1 cellular context compared by ENCODE assay signal in the genomic region with DNA sequence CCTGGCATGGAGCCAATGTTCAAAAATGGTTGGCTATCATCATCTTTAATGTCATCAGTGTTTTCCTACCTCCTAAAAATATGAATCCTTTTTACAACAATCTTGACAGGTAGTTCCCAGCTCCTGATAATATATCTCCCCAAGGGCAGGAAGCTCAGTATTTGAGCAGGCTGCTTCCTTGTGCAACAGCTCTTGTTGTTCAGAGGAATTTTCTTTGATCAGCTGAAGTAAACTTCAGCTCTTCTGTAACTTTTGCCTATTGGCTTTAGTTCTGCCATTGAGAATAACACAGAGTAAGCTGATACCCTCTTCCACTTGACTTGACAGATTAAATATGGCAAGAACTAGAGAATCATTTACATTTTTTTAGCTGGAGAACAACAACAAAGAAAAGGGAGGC.
TF ChIP-seq lines count a peak whose summit lies in the region.

No MANE protein-coding gene starts in this region.

TF ChIP-seq in HepG2, 621 proteins besides CTCF, POLR2A, EP300 and RAD21 (continued from another document):
- TF ChIP-seq, protein P1, sequence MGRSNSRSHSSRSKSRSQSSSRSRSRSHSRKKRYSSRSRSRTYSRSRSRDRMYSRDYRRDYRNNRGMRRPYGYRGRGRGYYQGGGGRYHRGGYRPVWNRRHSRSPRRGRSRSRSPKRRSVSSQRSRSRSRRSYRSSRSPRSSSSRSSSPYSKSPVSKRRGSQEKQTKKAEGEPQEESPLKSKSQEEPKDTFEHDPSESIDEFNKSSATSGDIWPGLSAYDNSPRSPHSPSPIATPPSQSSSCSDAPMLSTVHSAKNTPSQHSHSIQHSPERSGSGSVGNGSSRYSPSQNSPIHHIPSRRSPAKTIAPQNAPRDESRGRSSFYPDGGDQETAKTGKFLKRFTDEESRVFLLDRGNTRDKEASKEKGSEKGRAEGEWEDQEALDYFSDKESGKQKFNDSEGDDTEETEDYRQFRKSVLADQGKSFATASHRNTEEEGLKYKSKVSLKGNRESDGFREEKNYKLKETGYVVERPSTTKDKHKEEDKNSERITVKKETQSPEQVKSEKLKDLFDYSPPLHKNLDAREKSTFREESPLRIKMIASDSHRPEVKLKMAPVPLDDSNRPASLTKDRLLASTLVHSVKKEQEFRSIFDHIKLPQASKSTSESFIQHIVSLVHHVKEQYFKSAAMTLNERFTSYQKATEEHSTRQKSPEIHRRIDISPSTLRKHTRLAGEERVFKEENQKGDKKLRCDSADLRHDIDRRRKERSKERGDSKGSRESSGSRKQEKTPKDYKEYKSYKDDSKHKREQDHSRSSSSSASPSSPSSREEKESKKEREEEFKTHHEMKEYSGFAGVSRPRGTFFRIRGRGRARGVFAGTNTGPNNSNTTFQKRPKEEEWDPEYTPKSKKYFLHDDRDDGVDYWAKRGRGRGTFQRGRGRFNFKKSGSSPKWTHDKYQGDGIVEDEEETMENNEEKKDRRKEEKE (IDR thresholded peaks at IDR 0.05): no peak
- TF ChIP-seq CEBPB (IDR thresholded peaks at IDR 0.05; ENCODE audit: borderline replicate concordance, low read depth, low read length) (0 out of 2 replicates have a peak, but pooled peaks have one; percentile 9), CCDC6 (CRISPR knock-in tag; IDR thresholded peaks at IDR 0.05) (no peak), ZNF652 (CRISPR knock-in tag; IDR thresholded peaks at IDR 0.05; ENCODE audit: borderline replicate concordance, low read depth) (no peak), THYN1 (CRISPR knock-in tag; IDR thresholded peaks at IDR 0.05; ENCODE audit: borderline replicate concordance, low read depth) (no peak), ZNF33B (CRISPR knock-in tag; IDR thresholded peaks at IDR 0.05) (no peak), SP2 (CRISPR knock-in tag; IDR thresholded peaks at IDR 0.05) (no peak), ZNF569 (CRISPR knock-in tag; IDR thresholded peaks at IDR 0.05; ENCODE audit: borderline replicate concordance) (no peak), FOXP1 (IDR thresholded peaks at IDR 0.05) (no peak), FOXP1 (CRISPR knock-in tag; IDR thresholded peaks at IDR 0.05) (peak; percentile 34; the same call in 1 of the 2 replicates), SOX5 (CRISPR knock-in tag; IDR thresholded peaks at IDR 0.05; ENCODE audit: borderline replicate concordance) (peak; percentile 8; the same call in 1 of the 2 replicates), ATF7 (IDR thresholded peaks at IDR 0.05) (no peak), ATF7 (CRISPR knock-in tag; IDR thresholded peaks at IDR 0.05) (no peak)
- TF ChIP-seq, protein P2, sequence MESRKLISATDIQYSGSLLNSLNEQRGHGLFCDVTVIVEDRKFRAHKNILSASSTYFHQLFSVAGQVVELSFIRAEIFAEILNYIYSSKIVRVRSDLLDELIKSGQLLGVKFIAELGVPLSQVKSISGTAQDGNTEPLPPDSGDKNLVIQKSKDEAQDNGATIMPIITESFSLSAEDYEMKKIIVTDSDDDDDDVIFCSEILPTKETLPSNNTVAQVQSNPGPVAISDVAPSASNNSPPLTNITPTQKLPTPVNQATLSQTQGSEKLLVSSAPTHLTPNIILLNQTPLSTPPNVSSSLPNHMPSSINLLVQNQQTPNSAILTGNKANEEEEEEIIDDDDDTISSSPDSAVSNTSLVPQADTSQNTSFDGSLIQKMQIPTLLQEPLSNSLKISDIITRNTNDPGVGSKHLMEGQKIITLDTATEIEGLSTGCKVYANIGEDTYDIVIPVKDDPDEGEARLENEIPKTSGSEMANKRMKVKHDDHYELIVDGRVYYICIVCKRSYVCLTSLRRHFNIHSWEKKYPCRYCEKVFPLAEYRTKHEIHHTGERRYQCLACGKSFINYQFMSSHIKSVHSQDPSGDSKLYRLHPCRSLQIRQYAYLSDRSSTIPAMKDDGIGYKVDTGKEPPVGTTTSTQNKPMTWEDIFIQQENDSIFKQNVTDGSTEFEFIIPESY (CRISPR knock-in tag; IDR thresholded peaks at IDR 0.05): no peak
- TF ChIP-seq, protein P3, sequence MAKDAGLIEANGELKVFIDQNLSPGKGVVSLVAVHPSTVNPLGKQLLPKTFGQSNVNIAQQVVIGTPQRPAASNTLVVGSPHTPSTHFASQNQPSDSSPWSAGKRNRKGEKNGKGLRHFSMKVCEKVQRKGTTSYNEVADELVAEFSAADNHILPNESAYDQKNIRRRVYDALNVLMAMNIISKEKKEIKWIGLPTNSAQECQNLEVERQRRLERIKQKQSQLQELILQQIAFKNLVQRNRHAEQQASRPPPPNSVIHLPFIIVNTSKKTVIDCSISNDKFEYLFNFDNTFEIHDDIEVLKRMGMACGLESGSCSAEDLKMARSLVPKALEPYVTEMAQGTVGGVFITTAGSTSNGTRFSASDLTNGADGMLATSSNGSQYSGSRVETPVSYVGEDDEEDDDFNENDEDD (CRISPR knock-in tag; IDR thresholded peaks at IDR 0.05; ENCODE audit: borderline replicate concordance): no peak
- TF ChIP-seq, protein P4, sequence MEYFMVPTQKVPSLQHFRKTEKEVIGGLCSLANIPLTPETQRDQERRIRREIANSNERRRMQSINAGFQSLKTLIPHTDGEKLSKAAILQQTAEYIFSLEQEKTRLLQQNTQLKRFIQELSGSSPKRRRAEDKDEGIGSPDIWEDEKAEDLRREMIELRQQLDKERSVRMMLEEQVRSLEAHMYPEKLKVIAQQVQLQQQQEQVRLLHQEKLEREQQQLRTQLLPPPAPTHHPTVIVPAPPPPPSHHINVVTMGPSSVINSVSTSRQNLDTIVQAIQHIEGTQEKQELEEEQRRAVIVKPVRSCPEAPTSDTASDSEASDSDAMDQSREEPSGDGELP (IDR thresholded peaks at IDR 0.05; ENCODE audit: borderline replicate concordance, low read depth): peak; percentile 75
- TF ChIP-seq, protein P5, sequence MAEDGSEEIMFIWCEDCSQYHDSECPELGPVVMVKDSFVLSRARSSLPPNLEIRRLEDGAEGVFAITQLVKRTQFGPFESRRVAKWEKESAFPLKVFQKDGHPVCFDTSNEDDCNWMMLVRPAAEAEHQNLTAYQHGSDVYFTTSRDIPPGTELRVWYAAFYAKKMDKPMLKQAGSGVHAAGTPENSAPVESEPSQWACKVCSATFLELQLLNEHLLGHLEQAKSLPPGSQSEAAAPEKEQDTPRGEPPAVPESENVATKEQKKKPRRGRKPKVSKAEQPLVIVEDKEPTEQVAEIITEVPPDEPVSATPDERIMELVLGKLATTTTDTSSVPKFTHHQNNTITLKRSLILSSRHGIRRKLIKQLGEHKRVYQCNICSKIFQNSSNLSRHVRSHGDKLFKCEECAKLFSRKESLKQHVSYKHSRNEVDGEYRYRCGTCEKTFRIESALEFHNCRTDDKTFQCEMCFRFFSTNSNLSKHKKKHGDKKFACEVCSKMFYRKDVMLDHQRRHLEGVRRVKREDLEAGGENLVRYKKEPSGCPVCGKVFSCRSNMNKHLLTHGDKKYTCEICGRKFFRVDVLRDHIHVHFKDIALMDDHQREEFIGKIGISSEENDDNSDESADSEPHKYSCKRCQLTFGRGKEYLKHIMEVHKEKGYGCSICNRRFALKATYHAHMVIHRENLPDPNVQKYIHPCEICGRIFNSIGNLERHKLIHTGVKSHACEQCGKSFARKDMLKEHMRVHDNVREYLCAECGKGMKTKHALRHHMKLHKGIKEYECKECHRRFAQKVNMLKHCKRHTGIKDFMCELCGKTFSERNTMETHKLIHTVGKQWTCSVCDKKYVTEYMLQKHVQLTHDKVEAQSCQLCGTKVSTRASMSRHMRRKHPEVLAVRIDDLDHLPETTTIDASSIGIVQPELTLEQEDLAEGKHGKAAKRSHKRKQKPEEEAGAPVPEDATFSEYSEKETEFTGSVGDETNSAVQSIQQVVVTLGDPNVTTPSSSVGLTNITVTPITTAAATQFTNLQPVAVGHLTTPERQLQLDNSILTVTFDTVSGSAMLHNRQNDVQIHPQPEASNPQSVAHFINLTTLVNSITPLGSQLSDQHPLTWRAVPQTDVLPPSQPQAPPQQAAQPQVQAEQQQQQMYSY (CRISPR knock-in tag; IDR thresholded peaks at IDR 0.05): no peak
